In the genomic region with DNA sequence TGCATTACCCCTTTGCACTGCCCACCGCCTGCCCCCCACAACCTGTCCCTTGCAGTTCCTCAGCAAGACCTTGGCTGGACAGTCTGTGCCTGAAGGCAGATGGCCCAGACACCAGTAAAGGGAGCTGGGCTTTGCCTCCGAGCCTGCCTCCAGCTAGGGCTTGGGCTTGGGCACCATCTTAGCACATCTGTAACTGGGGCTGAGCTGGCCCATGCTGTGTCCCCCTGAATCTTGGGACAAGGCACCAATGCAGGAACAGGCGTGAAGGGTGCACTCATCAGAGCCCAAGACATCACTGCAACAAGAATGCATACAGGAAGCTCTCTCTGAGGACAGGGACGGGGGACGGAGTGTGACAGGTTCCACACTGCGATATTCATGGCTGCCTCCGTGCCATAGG, we compare ENCODE assay signal across 23 cellular contexts. TPM values are rescaled to one million over a fixed set of nuclear protein-coding genes. Genes with fewer than 3 reads are reported as not detected.
"Had no signal": no experiment of that assay in that cellular context is flagged by ENCODE, and none has a peak within 500 bp of the region (broad histone marks: within the 10 kb centered on the region; RNA-seq: fewer than 3 reads in every experiment).

No MANE protein-coding gene starts in this region.

- H3K4me3 ChIP-seq: MG63, SJSA1, SK-N-MC had no signal

- H3K27ac Mint-ChIP-seq: T-cell had no signal

- H3K4me3 Mint-ChIP-seq: T-cell had no signal

- H3K4me1 Mint-ChIP-seq: T-cell had no signal

- H3K36me3 Mint-ChIP-seq: T-cell had no signal

- ATAC-seq: T-cell had no signal

- H3K36me3 ChIP-seq: MG63, SJSA1 had no signal

- FAIRE-seq: RCC 7860 had no signal

- DNase-seq: Karpas-422, KG1, MG63, NCI-H1092, NCI-H1105 treated with DMSO at 0.1 percent for 48 hours, NCI-H1417 treated with DMSO at 0.1 percent for 48 hours, NCI-H146, NCI-H1694 treated with DMSO at 0.1 percent for 48 hours, NCI-H1930, NCI-H2081, NCI-H2107, NCI-H226, NCI-H446, NCI-H510A, NCI-H774, Right ventricle myocardium superior, RPMI8226, SIG-M5, T-cell had no signal

RNA-seq across cellular contexts. Expression of gene CHST8, which starts 8.8 kb away (rescaled TPM):
- total RNA-seq: HT-29, Right ventricle myocardium superior, SJSA1, T-cell had no signal
